Comparison of ENCODE assay signal across 9 cellular contexts in genomic region chr4:22607382-22607781, GRCh38.
A peak's percentile ranks its signal among the peaks of the same experiment; 100 is the strongest.
DNase-seq lines count a peak whose midpoint lies in the region; ATAC-seq and TF ChIP-seq lines count a peak whose summit lies in the region.
"Had no signal": no experiment of that assay in that cellular context is flagged by ENCODE, and none has a peak within 500 bp of the region (broad histone marks: within the 10 kb centered on the region; RNA-seq: fewer than 3 reads in every experiment).

No MANE protein-coding gene starts in this region.

- ATAC-seq in GM23338 (peak; percentile 89), left ventricle myocardium superior (peak; percentile 98), GM21447 (IDR thresholded peaks at IDR 0.05; ENCODE audit: unreplicated experiment) (no peak), HG03457 (IDR thresholded peaks at IDR 0.05; ENCODE audit: unreplicated experiment) (no peak)

- H3K4me2 ChIP-seq in GM23338, result no peak overlapping the region

- no peaks in the 10 kb centered on the region for H3K27me3 ChIP-seq in GM23338 (ENCODE audit: insufficient read depth)

- no peaks in the 10 kb centered on the region for H3K9me3 Mint-ChIP-seq in GM23338
- H3K9me3 Mint-ChIP-seq in activated naive CD4-positive, alpha-beta T cell treated with anti-CD3 and anti-CD28 coated beads, Interleukin-2, amount 10 ng/mL, durations not matched to agents 7 days and 5 days, result no peaks in the 10 kb centered on the region

- no peaks in the 10 kb centered on the region for H3K36me3 ChIP-seq in GM23338 (ENCODE audit: insufficient read depth)

- intact Hi-C loops in left ventricle myocardium superior (cut with micrococcal nuclease), result loop anchor here (2.0 kb wide), 1 partner anchor 199 kb away; no protein-coding TSS in a partner anchor

- H3K27ac Mint-ChIP-seq in GM23338, result no peak overlapping the region
- H3K27ac Mint-ChIP-seq in activated naive CD4-positive, alpha-beta T cell treated with anti-CD3 and anti-CD28 coated beads, Interleukin-2, amount 10 ng/mL, durations not matched to agents 7 days and 5 days, result no peak overlapping the region
- H3K27ac Mint-ChIP-seq: IgD-negative memory B cell had no signal

- no peaks in the 10 kb centered on the region for H3K9me2 ChIP-seq in GM23338 (ENCODE audit: insufficient read depth)

- peak; percentile 39 to 77 for TF ChIP-seq CTCF in GM23338 (conservative IDR thresholded peaks at IDR 0.05; ENCODE audit: low read depth in 2 of 2)

- H3F3A ChIP-seq in GM23338 (replicated peaks; ENCODE audit: low read depth), result no peaks in the 10 kb centered on the region

- DNase-seq in COR-L47 (lab: John Stamatoyannopoulos, UW) (peak; percentile 38), GM23338 (ENCODE audit: low spot score) (peak; percentile 46), NCI-H82 (lab: John Stamatoyannopoulos, UW) (peak; percentile 74), left ventricle myocardium superior (peak; percentile 53)
- peak; percentile 61 for DNase-seq in activated naive CD4-positive, alpha-beta T cell treated with anti-CD3 and anti-CD28 coated beads, Interleukin-2, amount 10 ng/mL, durations not matched to agents 7 days and 5 days
- DNase-seq in stimulated activated CD4-positive, alpha-beta T cell treated with anti-CD3 and anti-CD28 coated beads, Interleukin-15, amount 100 ng/mL, for 24 hours, result peak; percentile 57

- no peaks in the 10 kb centered on the region for H3K4me1 ChIP-seq in GM23338 (ENCODE audit: insufficient read depth)

- no peaks in the 10 kb centered on the region for H3K4me1 Mint-ChIP-seq in GM23338
- peaks cover 10% of the 10 kb centered on the region for H3K4me1 Mint-ChIP-seq in activated naive CD4-positive, alpha-beta T cell treated with anti-CD3 and anti-CD28 coated beads, Interleukin-2, amount 10 ng/mL, durations not matched to agents 7 days and 5 days
- H3K4me1 Mint-ChIP-seq: IgD-negative memory B cell had no signal

- no peaks in the 10 kb centered on the region for H3K36me3 Mint-ChIP-seq in GM23338 (ENCODE audit: low read depth)
- no peaks in the 10 kb centered on the region for H3K36me3 Mint-ChIP-seq in activated naive CD4-positive, alpha-beta T cell treated with anti-CD3 and anti-CD28 coated beads, Interleukin-2, amount 10 ng/mL, durations not matched to agents 7 days and 5 days

- H4K20me1 ChIP-seq in GM23338 (replicated peaks; ENCODE audit: insufficient read depth), result no peaks in the 10 kb centered on the region

- H3K4me3 ChIP-seq in GM23338, result no peak overlapping the region

- no peak overlapping the region for H3K4me3 Mint-ChIP-seq in GM23338
- H3K4me3 Mint-ChIP-seq in activated naive CD4-positive, alpha-beta T cell treated with anti-CD3 and anti-CD28 coated beads, Interleukin-2, amount 10 ng/mL, durations not matched to agents 7 days and 5 days, result no peak overlapping the region
- H3K4me3 Mint-ChIP-seq: IgD-negative memory B cell had no signal

- no peaks in the 10 kb centered on the region for H3K79me2 ChIP-seq in GM23338 (replicated peaks; ENCODE audit: insufficient read depth)

- H3K27ac ChIP-seq in GM23338 (ENCODE audit: low read depth), result no peak overlapping the region

- CTCF ChIA-PET in activated naive CD4-positive, alpha-beta T cell treated with anti-CD3 and anti-CD28 coated beads, Interleukin-2, amount 10 ng/mL, durations not matched to agents 7 days and 5 days (lab: Charles Lee), result interaction anchor here (0.6 to 2.1 kb wide), 11 partner anchors 64 to 817 kb away, joined by 3 to 13 read pairs (median 3); no protein-coding TSS in a partner anchor

- peaks cover 6% of the 10 kb centered on the region for H3K27me3 Mint-ChIP-seq in GM23338 (ENCODE audit: insufficient read depth, low read depth, poor library complexity)
- no peaks in the 10 kb centered on the region for H3K27me3 Mint-ChIP-seq in activated naive CD4-positive, alpha-beta T cell treated with anti-CD3 and anti-CD28 coated beads, Interleukin-2, amount 10 ng/mL, durations not matched to agents 7 days and 5 days
- H3K27me3 Mint-ChIP-seq: IgD-negative memory B cell had no signal

- no peak overlapping the region for H2AFZ ChIP-seq in GM23338

TF ChIP-seq in GM23338, 12 proteins besides CTCF, POLR2A, EP300 and RAD21:
- TF ChIP-seq EZH2phosphoT487 (IDR thresholded peaks at IDR 0.05; ENCODE audit: unreplicated experiment) (no peak), JUNB (IDR thresholded peaks at IDR 0.05; ENCODE audit: unreplicated experiment) (no peak), EZH2 (IDR thresholded peaks at IDR 0.05; ENCODE audit: low read depth, unreplicated experiment) (no peak)

Comparison
In these comparisons a context has a peak if more than half of its experiments do, and no peak if none do; other contexts are left out.
1. ATAC-seq: peak in GM23338 (single experiment) and left ventricle myocardium superior (single experiment); none in GM21447 (single experiment) and HG03457 (single experiment).
2. Peak in every context shown above with its lines, with median percentiles within 50 percentile points of each other: DNase-seq.